Comparison of ENCODE assay signal across 8 cellular contexts in genomic region chr17:77436058-77436442, GRCh38.
DNase-seq lines count a peak whose midpoint lies in the region; ATAC-seq and TF ChIP-seq lines count a peak whose summit lies in the region.

No MANE protein-coding gene starts in this region.

- no peak for DNase-seq in activated CD4-positive, alpha-beta T cell treated with anti-CD3 and anti-CD28 coated beads for 36 hours
- DNase-seq in activated CD4-positive, alpha-beta T cell treated with anti-CD3 and anti-CD28 coated beads, Interleukin-2, amount 50 U/mL, for 4 hours: no peak
- no peak for DNase-seq in substantia nigra (lab: John Stamatoyannopoulos, UW)
- no peak for DNase-seq in stimulated activated CD4-positive, alpha-beta T cell treated with anti-CD3 and anti-CD28 coated beads, Interleukin-2, amount 100 ng/mL, for 24 hours
- no peak for DNase-seq in ovary
- DNase-seq in thyroid gland: no peak

- POLR2A ChIA-PET in activated CD4-positive, alpha-beta T cell treated with anti-CD3 and anti-CD28 coated beads for 36 hours (lab: Charles Lee): interaction anchor here (1.0 kb wide), 1 partner anchor 33 kb away, joined by 3 read pairs; no protein-coding TSS in a partner anchor

- intact Hi-C loops in activated CD4-positive, alpha-beta T cell treated with anti-CD3 and anti-CD28 coated beads for 36 hours (cut with DNase I, micrococcal nuclease): no loop called here
- intact Hi-C loops in ovary (cut with DNase I): loop anchor here in 1 of 4 donors (5.0 kb wide), 1 partner anchor 56 kb away; no protein-coding TSS in a partner anchor
- intact Hi-C loops in thyroid gland (cut with DNase I): no loop called here

- peak overlapping the region; percentile 71 for H3K4me3 Mint-ChIP-seq in activated CD4-positive, alpha-beta T cell treated with anti-CD3 and anti-CD28 coated beads for 36 hours
- peak overlapping the region; percentile 94 for H3K4me3 Mint-ChIP-seq in activated T-helper 17 cell treated with anti-CD3 and anti-CD28 coated beads, Interleukin-2, amount 50 U/mL, for 72 hours

- no peak overlapping the region for H3K9ac ChIP-seq in iPS-18a (ENCODE audit: low read length)

- peak overlapping the region; percentile 20 for H3K27ac ChIP-seq in iPS-18a (ENCODE audit: low read length)
- peak overlapping the region; percentile 1 for H3K27ac ChIP-seq in substantia nigra (ENCODE audit: low read depth, low read length, poor library complexity, severe bottlenecking)
- H3K27ac ChIP-seq in ovary: no peak overlapping the region
- no peak overlapping the region for H3K27ac ChIP-seq in thyroid gland

- no peaks in the 10 kb centered on the region for H3K9me3 ChIP-seq in iPS-18a (ENCODE audit: control insufficient read depth, low read depth, low read length)
- no peaks in the 10 kb centered on the region for H3K9me3 ChIP-seq in ovary
- H3K9me3 ChIP-seq in thyroid gland: no peaks in the 10 kb centered on the region

- no peaks in the 10 kb centered on the region for H3K27me3 ChIP-seq in iPS-18a (ENCODE audit: control insufficient read depth, insufficient read depth, low read length)
- H3K27me3 ChIP-seq in ovary: no peaks in the 10 kb centered on the region
- H3K27me3 ChIP-seq in thyroid gland: no peaks in the 10 kb centered on the region

- no peak for ATAC-seq in activated CD4-positive, alpha-beta T cell treated with anti-CD3 and anti-CD28 coated beads for 36 hours
- no peak for ATAC-seq in activated T-helper 17 cell treated with anti-CD3 and anti-CD28 coated beads, Interleukin-2, amount 50 U/mL, for 72 hours (replicated peaks)

- H3K36me3 Mint-ChIP-seq in activated CD4-positive, alpha-beta T cell treated with anti-CD3 and anti-CD28 coated beads for 36 hours (ENCODE audit: low read depth): peaks cover 16% of the 10 kb centered on the region
- H3K36me3 Mint-ChIP-seq in activated T-helper 17 cell treated with anti-CD3 and anti-CD28 coated beads, Interleukin-2, amount 50 U/mL, for 72 hours (ENCODE audit: low read depth): peaks cover 27% of the 10 kb centered on the region

- H3K4me3 ChIP-seq in iPS-18a (ENCODE audit: low read length) (peak overlapping the region; percentile 27), ovary (no peak overlapping the region), thyroid gland (replicated peaks in 1 of 3) (no peak overlapping the region)

- TF ChIP-seq CTCF in ovary (IDR thresholded peaks at IDR 0.05) (no peak), thyroid gland (IDR thresholded peaks at IDR 0.05) (no peak)

- H3K4me1 Mint-ChIP-seq in activated CD4-positive, alpha-beta T cell treated with anti-CD3 and anti-CD28 coated beads for 36 hours: peaks cover 94% of the 10 kb centered on the region
- peaks cover 49% of the 10 kb centered on the region for H3K4me1 Mint-ChIP-seq in activated T-helper 17 cell treated with anti-CD3 and anti-CD28 coated beads, Interleukin-2, amount 50 U/mL, for 72 hours

- no peaks in the 10 kb centered on the region for H3K27me3 Mint-ChIP-seq in activated CD4-positive, alpha-beta T cell treated with anti-CD3 and anti-CD28 coated beads for 36 hours
- H3K27me3 Mint-ChIP-seq in activated T-helper 17 cell treated with anti-CD3 and anti-CD28 coated beads, Interleukin-2, amount 50 U/mL, for 72 hours: no peaks in the 10 kb centered on the region

- no peaks in the 10 kb centered on the region for H3K36me3 ChIP-seq in iPS-18a (ENCODE audit: control insufficient read depth, low read depth, low read length)
- H3K36me3 ChIP-seq in ovary: no peaks in the 10 kb centered on the region
- H3K36me3 ChIP-seq in thyroid gland: no peaks in the 10 kb centered on the region

- TF ChIP-seq EP300 in ovary (IDR thresholded peaks at IDR 0.05): no peak

- peak overlapping the region; percentile 83 for H3K27ac Mint-ChIP-seq in activated CD4-positive, alpha-beta T cell treated with anti-CD3 and anti-CD28 coated beads for 36 hours
- peak overlapping the region; percentile 81 for H3K27ac Mint-ChIP-seq in activated T-helper 17 cell treated with anti-CD3 and anti-CD28 coated beads, Interleukin-2, amount 50 U/mL, for 72 hours

- no peaks in the 10 kb centered on the region for H3K9me3 Mint-ChIP-seq in activated CD4-positive, alpha-beta T cell treated with anti-CD3 and anti-CD28 coated beads for 36 hours (ENCODE audit: low read depth)
- no peaks in the 10 kb centered on the region for H3K9me3 Mint-ChIP-seq in activated T-helper 17 cell treated with anti-CD3 and anti-CD28 coated beads, Interleukin-2, amount 50 U/mL, for 72 hours

- 2 to 6% (median 4%) methylated on average over 8 to 11 of the region's 11 CpGs for WGBS in ovary, 3 donors
- 42 to 48% methylated on average over 11 of the region's 11 CpGs for whole genome bisulfite sequencing in thyroid gland, 2 donors

- CTCF ChIA-PET in activated CD4-positive, alpha-beta T cell treated with anti-CD3 and anti-CD28 coated beads for 36 hours (lab: Charles Lee): interaction anchor here (0.9 to 1.2 kb wide), 3 partner anchors 15 to 95 kb away, joined by 3 to 7 read pairs (median 3); no protein-coding TSS in a partner anchor

- peaks cover 39% of the 10 kb centered on the region for H3K4me1 ChIP-seq in iPS-18a (ENCODE audit: control insufficient read depth, low read depth, low read length)
- H3K4me1 ChIP-seq in ovary (ENCODE audit: insufficient read depth): peaks cover 51% of the 10 kb centered on the region
- peaks cover 32 to 77% of the 10 kb centered on the region in 2 donors for H3K4me1 ChIP-seq in thyroid gland

- no peak for TF ChIP-seq POLR2A in ovary (IDR thresholded peaks at IDR 0.05)
- no peak for TF ChIP-seq POLR2A in thyroid gland (IDR thresholded peaks at IDR 0.05)

Comparison
In these comparisons a context has a peak if more than half of its experiments do, and no peak if none do; other contexts are left out.
1. H3K27ac ChIP-seq: peak in iPS-18a (single experiment) and substantia nigra (single experiment); none in ovary (0 of 2) and thyroid gland (0 of 3).